ENCODE assay signal across 21 cellular contexts in genomic region chr1:181562395-181562794, GRCh38.
"Had no signal": no experiment of that assay in that cellular context is flagged by ENCODE, and none has a peak within 500 bp of the region (broad histone marks: within the 10 kb centered on the region; RNA-seq: fewer than 3 reads in every experiment).

No MANE protein-coding gene starts in this region.

- H3K27ac ChIP-seq: VCaP had no signal

- DNase-seq: activated CD4-positive, alpha-beta memory T cell treated with anti-CD3 and anti-CD28 coated beads, Interleukin-2, amount 10 ng/mL, durations not matched to agents 7 days and 5 days; activated CD4-positive, alpha-beta T cell treated with anti-CD3 and anti-CD28 coated beads, Interleukin-2, amount 50 U/mL, for 1 hour; activated CD4-positive, CD25-positive, alpha-beta regulatory T cell; activated gamma-delta T cell; activated naive CD4-positive, alpha-beta T cell treated with anti-CD3 and anti-CD28 coated beads for 36 hours; activated T-cell treated with anti-CD3 and anti-CD28 coated beads for 4 hours; activated T-cell treated with anti-CD3 and anti-CD28 coated beads, Interleukin-2, amount 50 U/mL, for 48 hours; amygdala; MG63; NCI-H1105 treated with DMSO at 0.1 percent for 48 hours; NCI-H1436 treated with DMSO at 0.1 percent for 48 hours; NCI-H187; NCI-H2081; NCI-H446; NCI-H524; SK-N-SH; T-helper 1 cell had no signal

- ATAC-seq: activated T-helper 17 cell treated with anti-CD3 and anti-CD28 coated beads, Interleukin-2, amount 50 U/mL, for 72 hours; Right ventricle myocardium inferior had no signal

- FAIRE-seq: astrocyte had no signal

- H3K9me2 ChIP-seq: SK-N-SH had no signal

- H3K36me3 ChIP-seq: MG63 had no signal

- H3K4me2 ChIP-seq: SK-N-SH had no signal

- H3K4me3 ChIP-seq: MG63 had no signal

- H3K9me3 ChIP-seq: MG63, SK-N-SH had no signal

- H3K27me3 ChIP-seq: MG63 had no signal
